In genomic region chrX:52548769-52549168, GRCh38 we compare ENCODE assay signal across 18 cellular contexts. TPM values are rescaled to one million over a fixed set of nuclear protein-coding genes. Genes with fewer than 3 reads are reported as not detected.
"Had no signal": no experiment of that assay in that cellular context is flagged by ENCODE, and none has a peak within 500 bp of the region (broad histone marks: within the 10 kb centered on the region; RNA-seq: fewer than 3 reads in every experiment).

No MANE protein-coding gene starts in this region.

RNA-seq across cellular contexts. Expression of gene XAGE1B, which starts 31.9 kb away (rescaled TPM):
- total RNA-seq: naive thymus-derived CD4-positive, alpha-beta T cell; natural killer cell; osteoblast; ovary; posterior vena cava; pulmonary artery endothelial cell; sciatic nerve; stomach; subcutaneous adipose tissue; temporal lobe; thoracic aorta; thyroid gland; tibial nerve; ureter; vagina had no signal
- polyA plus RNA-seq: naive thymus-derived CD4-positive, alpha-beta T cell; neural cell; ovary; stomach had no signal

RNA-seq across cellular contexts. Expression of gene XAGE1A, which starts 53.2 kb away (rescaled TPM):
- total RNA-seq: naive thymus-derived CD4-positive, alpha-beta T cell; natural killer cell; occipital lobe; osteoblast; ovary; posterior vena cava; pulmonary artery endothelial cell; right atrium auricular region; sciatic nerve; stomach; subcutaneous adipose tissue; temporal lobe; thoracic aorta; thyroid gland; tibial nerve; ureter; vagina had no signal
- polyA plus RNA-seq: naive thymus-derived CD4-positive, alpha-beta T cell; neural cell; ovary; stomach had no signal
